Comparison of ENCODE assay signal across 1 cellular context in genomic region chr11:95088946-95089619, GRCh38.
TF ChIP-seq lines count a peak whose summit lies in the region.

No MANE protein-coding gene starts in this region.

TF ChIP-seq in HepG2, 621 proteins besides CTCF, POLR2A, EP300 and RAD21 (continued from another document):
- TF ChIP-seq ZNF740 (CRISPR knock-in tag; IDR thresholded peaks at IDR 0.05) (no peak), MLX (CRISPR knock-in tag; IDR thresholded peaks at IDR 0.05) (no peak), ARNTL (CRISPR knock-in tag; IDR thresholded peaks at IDR 0.05) (no peak), SP1 (IDR thresholded peaks at IDR 0.05) (no peak), SP1 (CRISPR knock-in tag; IDR thresholded peaks at IDR 0.05) (no peak), UBTF (CRISPR knock-in tag; IDR thresholded peaks at IDR 0.05) (no peak), ZNF83 (CRISPR knock-in tag; IDR thresholded peaks at IDR 0.05; ENCODE audit: borderline replicate concordance) (no peak), DMTF1 (CRISPR knock-in tag; IDR thresholded peaks at IDR 0.05) (no peak), RBM39 (IDR thresholded peaks at IDR 0.05; ENCODE audit: low read depth, low read length, poor library complexity, severe bottlenecking) (peak; percentile 9), ZNF780A (CRISPR knock-in tag; IDR thresholded peaks at IDR 0.05) (no peak), RBFOX2 (IDR thresholded peaks at IDR 0.05; ENCODE audit: low read depth, low read length) (no peak), ZNF24 (IDR thresholded peaks at IDR 0.05) (no peak), ZNF652 (CRISPR knock-in tag; IDR thresholded peaks at IDR 0.05; ENCODE audit: borderline replicate concordance, low read depth) (no peak), ZNF274 (CRISPR knock-in tag; IDR thresholded peaks at IDR 0.05) (no peak), TMF1 (CRISPR knock-in tag; IDR thresholded peaks at IDR 0.05; ENCODE audit: low read depth) (0 out of 2 replicates have a peak, but pooled peaks have one; percentile 34), ZSCAN12 (CRISPR knock-in tag; IDR thresholded peaks at IDR 0.05) (no peak), CREM (IDR thresholded peaks at IDR 0.05) (no peak), CREM (CRISPR knock-in tag; IDR thresholded peaks at IDR 0.05) (no peak), SP140L (CRISPR knock-in tag; IDR thresholded peaks at IDR 0.05; ENCODE audit: borderline replicate concordance) (no peak), ZNF580 (CRISPR knock-in tag; IDR thresholded peaks at IDR 0.05; ENCODE audit: borderline replicate concordance, low read depth) (no peak), KDM2A (CRISPR knock-in tag; IDR thresholded peaks at IDR 0.05; ENCODE audit: borderline replicate concordance, low read depth) (0 out of 2 replicates have a peak, but pooled peaks have one; percentile 8), PHB2 (IDR thresholded peaks at IDR 0.05; ENCODE audit: partially characterized antibody) (no peak), ZNF713 (CRISPR knock-in tag; IDR thresholded peaks at IDR 0.05) (no peak), TCF7L2 (IDR thresholded peaks at IDR 0.05; ENCODE audit: low read depth, low read length) (no peak), HMGA1 (CRISPR knock-in tag; conservative IDR thresholded peaks at IDR 0.05) (no peak), POLR2AphosphoS2 (IDR thresholded peaks at IDR 0.05; ENCODE audit: low read depth, low read length) (no peak)
